ENCODE assay signal across 24 cellular contexts in the genomic region with DNA sequence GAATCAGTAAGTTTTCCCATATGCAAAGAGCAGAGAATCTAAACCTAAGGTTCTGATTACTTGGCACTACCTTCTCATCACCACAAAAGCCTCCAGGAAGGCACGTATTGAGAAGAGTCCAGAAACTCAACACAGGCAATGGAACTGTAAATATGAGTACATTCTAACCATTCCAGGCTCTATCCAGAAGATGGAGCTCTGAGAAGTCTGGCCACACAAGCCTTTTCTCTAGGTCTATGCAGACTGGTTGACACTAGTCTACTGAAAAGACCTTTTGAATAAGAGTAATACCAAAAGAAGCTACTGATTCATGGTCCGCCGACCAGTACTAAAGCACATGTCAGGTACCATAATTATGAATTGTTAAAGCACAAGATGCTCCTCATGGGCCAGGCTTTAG. TPM values are rescaled to one million over a fixed set of nuclear protein-coding genes. Genes with fewer than 3 reads are reported as not detected.
DNase-seq lines count a peak whose midpoint lies in the region; ATAC-seq, FAIRE-seq and TF ChIP-seq lines count a peak whose summit lies in the region.
"Had no signal": no experiment of that assay in that cellular context is flagged by ENCODE, and none has a peak within 500 bp of the region (broad histone marks: within the 10 kb centered on the region; RNA-seq: fewer than 3 reads in every experiment).

No MANE protein-coding gene starts in this region.

- intact Hi-C loops in CD8-positive, alpha-beta T cell (cut with DNase I, micrococcal nuclease) = no loop called here

- TF ChIP-seq RAD21 in A549 (conservative IDR thresholded peaks at IDR 0.05 in 1 of 2, IDR thresholded peaks at IDR 0.05 in 1 of 2) = no peak

- peaks cover 37% of the 10 kb centered on the region for H3K4me1 ChIP-seq in A549
- H3K4me1 ChIP-seq in RWPE2 (ENCODE audit: insufficient read depth, poor library complexity, severe bottlenecking) = peaks cover 31% of the 10 kb centered on the region
- peaks cover 22% of the 10 kb centered on the region for H3K4me1 ChIP-seq in foreskin keratinocyte
- peaks cover 3% of the 10 kb centered on the region for H3K4me1 ChIP-seq in CD8-positive, alpha-beta T cell (ENCODE audit: insufficient read depth, low read length)
- H3K4me1 ChIP-seq: BE2C had no signal

- H3K27me3 ChIP-seq in RWPE2 (ENCODE audit: insufficient read depth, poor library complexity, severe bottlenecking) (no peaks in the 10 kb centered on the region), foreskin keratinocyte (no peaks in the 10 kb centered on the region)
- no peaks in the 10 kb centered on the region for H3K27me3 ChIP-seq in CD8-positive, alpha-beta T cell (ENCODE audit: insufficient read depth, low read length)
- H3K27me3 ChIP-seq: BE2C, SJSA1 had no signal

- H3K27me3 Mint-ChIP-seq in CD8-positive, alpha-beta T cell (ENCODE audit: low read depth) = no peaks in the 10 kb centered on the region
- H3K27me3 Mint-ChIP-seq: activated CD8-positive, alpha-beta memory T cell treated with anti-CD3 and anti-CD28 coated beads, Interleukin-2, amount 10 ng/mL, durations not matched to agents 7 days and 5 days; memory B cell had no signal

- ATAC-seq in A549 (peak; percentile 63 to 64; a peak in 4 of 6 replicates), RWPE2 (ENCODE audit: low read depth) (no peak), foreskin keratinocyte (no peak)
- ATAC-seq in CD8-positive, alpha-beta T cell = no peak
- ATAC-seq: activated CD8-positive, alpha-beta memory T cell treated with anti-CD3 and anti-CD28 coated beads, Interleukin-2, amount 10 ng/mL, durations not matched to agents 7 days and 5 days; natural killer cell had no signal

- TF ChIP-seq CTCF in A549 (IDR thresholded peaks at IDR 0.05) = no peak
- peak; percentile 5 for TF ChIP-seq CTCF in GM12864 (IDR thresholded peaks at IDR 0.05; ENCODE audit: low read depth, low read length, missing control alignments)
- TF ChIP-seq CTCF in RWPE2 (IDR thresholded peaks at IDR 0.05; ENCODE audit: poor library complexity, severe bottlenecking) = peak; percentile 11
- TF ChIP-seq CTCF in foreskin keratinocyte (conservative IDR thresholded peaks at IDR 0.05) = peak; percentile 38
- no peak for TF ChIP-seq CTCF in CD8-positive, alpha-beta T cell (IDR thresholded peaks at IDR 0.05)

- no peak overlapping the region for H3K4me3 Mint-ChIP-seq in CD8-positive, alpha-beta T cell
- H3K4me3 Mint-ChIP-seq: activated CD8-positive, alpha-beta memory T cell treated with anti-CD3 and anti-CD28 coated beads, Interleukin-2, amount 10 ng/mL, durations not matched to agents 7 days and 5 days; memory B cell; natural killer cell had no signal

- H3K4me2 ChIP-seq in A549 = no peak overlapping the region

- DNase-seq in A549 (ENCODE audit: low read depth in 1 of 2, low spot score in 1 of 2) = no peak
- no peak for DNase-seq in GM12864 (ENCODE audit: low read depth)
- DNase-seq in RWPE2 (ENCODE audit: low spot score) = no peak
- no peak for DNase-seq in foreskin keratinocyte
- DNase-seq in GOT3 (lab: John Stamatoyannopoulos, UW) = no peak
- no peak for DNase-seq in NCI-H748 treated with DMSO at 0.1 percent for 48 hours (lab: John Stamatoyannopoulos, UW)
- no peak for DNase-seq in CD8-positive, alpha-beta T cell
- no peak for DNase-seq in NCI-H446 (lab: John Stamatoyannopoulos, UW)
- DNase-seq: activated CD4-positive, CD25-positive, alpha-beta regulatory T cell treated with anti-CD3 and anti-CD28 coated beads, Interleukin-2, amount 50 U/mL, for 72 hours; activated CD8-positive, alpha-beta memory T cell treated with anti-CD3 and anti-CD28 coated beads, Interleukin-2, amount 10 ng/mL, durations not matched to agents 7 days and 5 days; aorta; BE2C; cerebellar nuclear complex; hippocampal formation; islet precursor cell; natural killer cell; NCI-H524 treated with DMSO at 0.1 percent for 48 hours; OCI-M1; stimulated activated CD4-positive, alpha-beta T cell treated with anti-CD3 and anti-CD28 coated beads, Interleukin-4, amount 100 ng/mL, for 1 hour; substantia nigra had no signal

- H3K4me1 Mint-ChIP-seq in CD8-positive, alpha-beta T cell (ENCODE audit: low read depth) = peaks cover 51% of the 10 kb centered on the region

- H3K9me3 Mint-ChIP-seq in CD8-positive, alpha-beta T cell = no peaks in the 10 kb centered on the region
- H3K9me3 Mint-ChIP-seq: memory B cell, natural killer cell had no signal

- no peaks in the 10 kb centered on the region for H3K9me3 ChIP-seq in A549
- no peaks in the 10 kb centered on the region for H3K9me3 ChIP-seq in RWPE2 (ENCODE audit: severe bottlenecking)
- H3K9me3 ChIP-seq in CD8-positive, alpha-beta T cell (ENCODE audit: low read length) = no peaks in the 10 kb centered on the region
- H3K9me3 ChIP-seq: BE2C, SJSA1 had no signal

- H3K27ac Mint-ChIP-seq in CD8-positive, alpha-beta T cell = no peak overlapping the region
- H3K27ac Mint-ChIP-seq: activated CD8-positive, alpha-beta memory T cell treated with anti-CD3 and anti-CD28 coated beads, Interleukin-2, amount 10 ng/mL, durations not matched to agents 7 days and 5 days; memory B cell; natural killer cell had no signal

- H3K4me3 ChIP-seq in A549 (no peak overlapping the region), GM12864 (ENCODE audit: low read depth, low read length) (no peak overlapping the region), RWPE2 (ENCODE audit: severe bottlenecking) (no peak overlapping the region)
- H3K4me3 ChIP-seq in CD8-positive, alpha-beta T cell (ENCODE audit: low read depth, low read length) = no peak overlapping the region
- H3K4me3 ChIP-seq: SJSA1 had no signal

- WGBS in A549 (ENCODE audit: missing lambda C conversion rate) = 87% methylated on average over 3 of the region's 3 CpGs

- no peak for FAIRE-seq in A549 (lab: Jason Lieb, UNC)
- FAIRE-seq: GM12892 had no signal

- POLR2A ChIA-PET in A549 (lab: Yijun Ruan, JAX) = interaction anchor here (1.5 kb wide), 1 partner anchor 19 kb away, joined by 8 read pairs; no protein-coding TSS in a partner anchor
- POLR2A ChIA-PET in CD8-positive, alpha-beta T cell (lab: Charles Lee) = interaction anchor here (0.6 kb wide), 1 partner anchor 916 kb away, joined by 4 read pairs; no protein-coding TSS in a partner anchor

- no peak for TF ChIP-seq EP300 in A549 (IDR thresholded peaks at IDR 0.05)

- H3K36me3 ChIP-seq in RWPE2 (ENCODE audit: low read depth) = peaks cover 89% of the 10 kb centered on the region
- H3K36me3 ChIP-seq in CD8-positive, alpha-beta T cell (ENCODE audit: insufficient read depth, low read length) = peaks cover 22% of the 10 kb centered on the region

- H3K36me3 Mint-ChIP-seq in CD8-positive, alpha-beta T cell = peaks cover 57% of the 10 kb centered on the region

- CTCF ChIA-PET in A549 (lab: Yijun Ruan, JAX) = interaction anchor here (0.9 to 2.5 kb wide), 3 partner anchors 9 to 42 kb away, joined by 3 to 11 read pairs (median 3); a partner anchor contains a TSS
- CTCF ChIA-PET in CD8-positive, alpha-beta T cell (lab: Charles Lee) = interaction anchor here (1.2 kb wide), 1 partner anchor 12 kb away, joined by 4 read pairs; a partner anchor contains a TSS

- H3K27ac ChIP-seq in A549 (no peak overlapping the region), RWPE2 (ENCODE audit: poor library complexity, severe bottlenecking) (peak overlapping the region; percentile 14), foreskin keratinocyte (no peak overlapping the region)
- H3K27ac ChIP-seq in CD8-positive, alpha-beta T cell (ENCODE audit: low read depth, low read length) = no peak overlapping the region
- H3K27ac ChIP-seq: parathyroid adenoma, SJSA1 had no signal

- no peak for TF ChIP-seq POLR2A in A549 (IDR thresholded peaks at IDR 0.05; ENCODE audit: low read length)

TF ChIP-seq in A549, 52 proteins besides CTCF, POLR2A, EP300 and RAD21 (continues in another document):
- TF ChIP-seq, protein P1, sequence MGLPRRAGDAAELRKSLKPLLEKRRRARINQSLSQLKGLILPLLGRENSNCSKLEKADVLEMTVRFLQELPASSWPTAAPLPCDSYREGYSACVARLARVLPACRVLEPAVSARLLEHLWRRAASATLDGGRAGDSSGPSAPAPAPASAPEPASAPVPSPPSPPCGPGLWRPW (IDR thresholded peaks at IDR 0.05) = no peak
- TF ChIP-seq MAFK (IDR thresholded peaks at IDR 0.05; ENCODE audit: partially characterized antibody) (no peak), PHF8 (IDR thresholded peaks at IDR 0.05; ENCODE audit: borderline replicate concordance, low read depth) (no peak), MYC (IDR thresholded peaks at IDR 0.05; ENCODE audit: borderline replicate concordance, low read length) (no peak), TFCP2L1 (CRISPR knock-in tag; IDR thresholded peaks at IDR 0.05) (no peak)

RNA-seq across cellular contexts. Expression of a gene that starts 12.2 kb away (rescaled TPM):
- polyA plus RNA-seq in A549 (2011; rRNA removed) (10.2 and 13.6 TPM in 2 replicates), A549 (2017; fragmentation: RNase III; extraction: RNeasy Plus Mini Kit Qiagen cat#74134 plus additional on column Dnase treatment) (10.8 to 13.2 TPM (median 10.9 TPM) in 3 replicates), foreskin keratinocyte (12.5 and 14.4 TPM in 2 replicates)
- polyA plus RNA-seq in A549 (2012; cell fraction: cytosol; rRNA removed) = 17.0 and 24.0 TPM in 2 replicates
- polyA plus RNA-seq in A549 (2012; cell fraction: nucleus; rRNA removed) = 35.9 and 48.2 TPM in 2 replicates
- polyA minus RNA-seq in A549 (2011; rRNA and poly(A)+ RNA removed) = 24.5 and 28.5 TPM in 2 replicates
- total RNA-seq in foreskin keratinocyte = 18.6 and 20.9 TPM in 2 replicates
- 1 to 10 TPM; 7.7 to 8.1 TPM for total RNA-seq in CD8-positive, alpha-beta T cell

RNA-seq across cellular contexts. Expression of a gene that starts 19.1 kb away (rescaled TPM):
- polyA plus RNA-seq in A549 (2011; rRNA removed) (78.4 and 81.3 TPM in 2 replicates), A549 (2017; fragmentation: RNase III; extraction: RNeasy Plus Mini Kit Qiagen cat#74134 plus additional on column Dnase treatment) (55.6 to 67.1 TPM (median 61.9 TPM) in 3 replicates), foreskin keratinocyte (59.0 and 65.4 TPM in 2 replicates)
- polyA plus RNA-seq in A549 (2012; cell fraction: cytosol; rRNA removed) = 83.9 and 87.9 TPM in 2 replicates
- 238 and 242 TPM in 2 replicates for polyA plus RNA-seq in A549 (2012; cell fraction: nucleus; rRNA removed)
- 45.6 and 54.1 TPM in 2 replicates for polyA minus RNA-seq in A549 (2011; rRNA and poly(A)+ RNA removed)
- total RNA-seq in foreskin keratinocyte = 58.5 and 62.4 TPM in 2 replicates
- 100 to 1,000 TPM; 118 to 123 TPM for total RNA-seq in CD8-positive, alpha-beta T cell

RNA-seq across cellular contexts. Expression of a gene that starts 35.3 kb away (rescaled TPM):
- polyA plus RNA-seq in A549 (2011; rRNA removed) = 2.2 and 3.2 TPM in 2 replicates
- polyA plus RNA-seq in A549 (2012; cell fraction: cytosol; rRNA removed) = 2.2 and 3.3 TPM in 2 replicates
- 13.7 and 15.3 TPM in 2 replicates for polyA plus RNA-seq in A549 (2012; cell fraction: nucleus; rRNA removed)
- polyA plus RNA-seq in A549 (2017; fragmentation: RNase III; extraction: RNeasy Plus Mini Kit Qiagen cat#74134 plus additional on column Dnase treatment) = 4.6 to 5.2 TPM (median 4.8 TPM) in 3 replicates
- 7.1 and 7.4 TPM in 2 replicates for polyA minus RNA-seq in A549 (2011; rRNA and poly(A)+ RNA removed)
- total RNA-seq in foreskin keratinocyte = 0.78 and 0.99 TPM in 2 replicates
- 0.42 and 0.46 TPM in 2 replicates for polyA plus RNA-seq in foreskin keratinocyte
- 1 to 10 TPM; 7.5 to 7.7 TPM for total RNA-seq in CD8-positive, alpha-beta T cell

Comparison
In these comparisons a context has a peak if more than half of its experiments do, and no peak if none do; other contexts are left out.
1. ATAC-seq: peak in A549 (2 of 2); none in RWPE2 (single experiment), foreskin keratinocyte (single experiment) and CD8-positive, alpha-beta T cell (single experiment).
2. CTCF ChIP-seq: peak in GM12864 (single experiment), RWPE2 (single experiment) and foreskin keratinocyte (single experiment); none in A549 (single experiment) and CD8-positive, alpha-beta T cell (single experiment).